8 cellular contexts compared by ENCODE assay signal in the genomic region with DNA sequence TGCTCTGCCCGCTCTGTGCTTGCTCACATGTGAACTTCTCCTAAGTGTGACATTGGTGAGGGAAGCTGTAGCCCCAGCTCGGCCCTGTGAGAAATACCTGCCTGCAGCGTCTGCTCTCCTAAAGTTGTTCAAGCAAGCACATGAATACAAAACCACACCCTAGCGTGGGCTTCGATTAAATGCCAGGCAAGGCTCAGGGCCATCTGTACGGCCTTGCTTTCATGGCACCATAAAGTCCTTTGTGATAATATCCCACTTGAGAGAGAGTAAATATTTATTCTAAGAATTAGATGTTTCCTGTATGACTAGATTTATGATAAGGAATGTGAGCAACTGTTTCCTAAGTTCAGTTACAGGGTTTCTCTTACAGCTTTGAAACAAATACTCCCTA.
DNase-seq lines count a peak whose midpoint lies in the region; ATAC-seq and TF ChIP-seq lines count a peak whose summit lies in the region.

No MANE protein-coding gene starts in this region.

- H3K27ac ChIP-seq in CD4-positive, alpha-beta T cell (ENCODE audit: low read depth, low read length) = no peak overlapping the region
- peak overlapping the region; percentile 85 to 91 (median 89) for H3K27ac ChIP-seq in stomach

- no peak for TF ChIP-seq CTCF in CD4-positive, alpha-beta T cell (IDR thresholded peaks at IDR 0.05)
- TF ChIP-seq CTCF in stomach (IDR thresholded peaks at IDR 0.05) = no peak
- no peak for TF ChIP-seq CTCF in CD14-positive monocyte (IDR thresholded peaks at IDR 0.05)

- peak; percentile 29 for ATAC-seq in CD4-positive, alpha-beta T cell (ENCODE audit: poor library complexity)
- no peak for ATAC-seq in HG03097 (IDR thresholded peaks at IDR 0.05; ENCODE audit: low FRiP score, unreplicated experiment)

- H3K9me3 Mint-ChIP-seq in CD4-positive, alpha-beta T cell = no peaks in the 10 kb centered on the region
- no peaks in the 10 kb centered on the region for H3K9me3 Mint-ChIP-seq in activated T-helper 2 cell treated with anti-CD3 and anti-CD28 coated beads, Interferon-gamma antibody, Interleukin-2, Interleukin-4, amounts not matched to agents 10 μg/mL and 5 μg/mL and 100 μg/mL, durations not matched to agents 14 hours and 24 hours and 36 hours
- no peaks in the 10 kb centered on the region for H3K9me3 Mint-ChIP-seq in CD14-positive monocyte

- H3K4me1 ChIP-seq in stomach = peaks cover 72 to 93% (median 84%) of the 10 kb centered on the region in 4 donors

- no peak for DNase-seq in CD4-positive, alpha-beta T cell
- peak; percentile 28 for DNase-seq in NCI-H1417 treated with DMSO at 0.1 percent for 48 hours (lab: John Stamatoyannopoulos, UW)
- no peak for DNase-seq in activated T-helper 2 cell treated with anti-CD3 and anti-CD28 coated beads, Interferon-gamma antibody, Interleukin-2, Interleukin-4, amounts not matched to agents 10 μg/mL and 5 μg/mL and 100 μg/mL, durations not matched to agents 14 hours and 24 hours and 36 hours (ENCODE audit: low spot score)
- peak; percentile 73 for DNase-seq in iris pigment epithelial cell (ENCODE audit: low read depth)
- peak; percentile 86 for DNase-seq in stomach
- no peak for DNase-seq in CD14-positive monocyte (ENCODE audit: low spot score)
- DNase-seq in AML-193 (lab: John Stamatoyannopoulos, UW) = no peak

- no peak for TF ChIP-seq POLR2A in stomach (IDR thresholded peaks at IDR 0.05)

- H3K4me3 ChIP-seq in stomach = peak overlapping the region in 1 of 4 donors; percentile 20

- H3K27me3 Mint-ChIP-seq in CD4-positive, alpha-beta T cell = no peaks in the 10 kb centered on the region
- H3K27me3 Mint-ChIP-seq in activated T-helper 2 cell treated with anti-CD3 and anti-CD28 coated beads, Interferon-gamma antibody, Interleukin-2, Interleukin-4, amounts not matched to agents 10 μg/mL and 5 μg/mL and 100 μg/mL, durations not matched to agents 14 hours and 24 hours and 36 hours (ENCODE audit: low read depth) = no peaks in the 10 kb centered on the region
- peaks cover 0 to 2% (median 0%) of the 10 kb centered on the region in 3 donors for H3K27me3 Mint-ChIP-seq in CD14-positive monocyte (ENCODE audit: low read depth in 3 of 3)

- H3K27ac Mint-ChIP-seq in CD4-positive, alpha-beta T cell = peak overlapping the region; percentile 85
- peak overlapping the region; percentile 90 for H3K27ac Mint-ChIP-seq in activated T-helper 2 cell treated with anti-CD3 and anti-CD28 coated beads, Interferon-gamma antibody, Interleukin-2, Interleukin-4, amounts not matched to agents 10 μg/mL and 5 μg/mL and 100 μg/mL, durations not matched to agents 14 hours and 24 hours and 36 hours
- no peak overlapping the region for H3K27ac Mint-ChIP-seq in CD14-positive monocyte

- peaks cover 74% of the 10 kb centered on the region for H3K36me3 Mint-ChIP-seq in CD4-positive, alpha-beta T cell (ENCODE audit: low read depth)
- peaks cover 32% of the 10 kb centered on the region for H3K36me3 Mint-ChIP-seq in activated T-helper 2 cell treated with anti-CD3 and anti-CD28 coated beads, Interferon-gamma antibody, Interleukin-2, Interleukin-4, amounts not matched to agents 10 μg/mL and 5 μg/mL and 100 μg/mL, durations not matched to agents 14 hours and 24 hours and 36 hours (ENCODE audit: low read depth)
- H3K36me3 Mint-ChIP-seq in CD14-positive monocyte = peaks cover 11 to 13% of the 10 kb centered on the region in 2 donors

- no peaks in the 10 kb centered on the region for H3K9me3 ChIP-seq in CD4-positive, alpha-beta T cell (ENCODE audit: control insufficient read depth, low read length)
- H3K9me3 ChIP-seq in stomach = no peaks in the 10 kb centered on the region

- H3K27me3 ChIP-seq in CD4-positive, alpha-beta T cell (ENCODE audit: control insufficient read depth, insufficient read depth, low read length) = no peaks in the 10 kb centered on the region
- no peaks in the 10 kb centered on the region for H3K27me3 ChIP-seq in stomach

- peaks cover 85% of the 10 kb centered on the region for H3K4me1 Mint-ChIP-seq in CD4-positive, alpha-beta T cell (ENCODE audit: low read depth)
- H3K4me1 Mint-ChIP-seq in activated T-helper 2 cell treated with anti-CD3 and anti-CD28 coated beads, Interferon-gamma antibody, Interleukin-2, Interleukin-4, amounts not matched to agents 10 μg/mL and 5 μg/mL and 100 μg/mL, durations not matched to agents 14 hours and 24 hours and 36 hours (ENCODE audit: low read depth) = peaks cover 66% of the 10 kb centered on the region
- H3K4me1 Mint-ChIP-seq in CD14-positive monocyte = peaks cover 9% of the 10 kb centered on the region

- TF ChIP-seq EP300 in stomach (IDR thresholded peaks at IDR 0.05) = no peak

- intact Hi-C loops in CD4-positive, alpha-beta T cell (cut with DNase I, micrococcal nuclease) = loop anchor here in 1 of 2 experiments (5.0 kb wide), 1 partner anchor 35 kb away; no protein-coding TSS in a partner anchor
- intact Hi-C loops in activated T-helper 2 cell treated with anti-CD3 and anti-CD28 coated beads, Interferon-gamma antibody, Interleukin-2, Interleukin-4, amounts not matched to agents 10 μg/mL and 5 μg/mL and 100 μg/mL, durations not matched to agents 14 hours and 24 hours and 36 hours (cut with micrococcal nuclease) = loop anchor here (1.0 kb wide), 5 partner anchors 12 to 84 kb away; no protein-coding TSS in a partner anchor
- intact Hi-C loops in stomach (cut with DNase I; ENCODE audit: low total_unique reads) = no loop called here
- intact Hi-C loops in CD14-positive monocyte (cut with micrococcal nuclease) = no loop called here

- 6 to 16% (median 11%) methylated on average over 6 of the region's 6 CpGs for WGBS in stomach, 5 donors

- H3K4me3 Mint-ChIP-seq in CD4-positive, alpha-beta T cell = peak overlapping the region; percentile 65
- H3K4me3 Mint-ChIP-seq in activated T-helper 2 cell treated with anti-CD3 and anti-CD28 coated beads, Interferon-gamma antibody, Interleukin-2, Interleukin-4, amounts not matched to agents 10 μg/mL and 5 μg/mL and 100 μg/mL, durations not matched to agents 14 hours and 24 hours and 36 hours (ENCODE audit: low read depth) = peak overlapping the region; percentile 66
- no peak overlapping the region for H3K4me3 Mint-ChIP-seq in CD14-positive monocyte

- CTCF ChIA-PET in CD4-positive, alpha-beta T cell (lab: Charles Lee) = interaction anchor here (1.2 to 2.2 kb wide), 2 partner anchors 15 to 44 kb away, joined by 3 to 6 read pairs; no protein-coding TSS in a partner anchor

- POLR2A ChIA-PET in CD4-positive, alpha-beta T cell (lab: Charles Lee) = interaction anchor here (1.0 to 1.4 kb wide), 4 partner anchors 9 to 83 kb away, joined by 3 read pairs; no protein-coding TSS in a partner anchor

- peaks cover 0 to 26% (median 8%) of the 10 kb centered on the region in 4 donors for H3K36me3 ChIP-seq in stomach

Comparison
In these comparisons a context has a peak if more than half of its experiments do, and no peak if none do; other contexts are left out.
1. DNase-seq: peak in NCI-H1417 treated with DMSO at 0.1 percent for 48 hours (single experiment), iris pigment epithelial cell (single experiment) and stomach (single experiment); none in CD4-positive, alpha-beta T cell (0 of 10), activated T-helper 2 cell treated with anti-CD3 and anti-CD28 coated beads, Interferon-gamma antibody, Interleukin-2, Interleukin-4, amounts not matched to agents 10 μg/mL and 5 μg/mL and 100 μg/mL, durations not matched to agents 14 hours and 24 hours and 36 hours (single experiment), CD14-positive monocyte (single experiment) and AML-193 (0 of 2).
2. H3K27ac Mint-ChIP-seq: peak in CD4-positive, alpha-beta T cell (single experiment) and activated T-helper 2 cell treated with anti-CD3 and anti-CD28 coated beads, Interferon-gamma antibody, Interleukin-2, Interleukin-4, amounts not matched to agents 10 μg/mL and 5 μg/mL and 100 μg/mL, durations not matched to agents 14 hours and 24 hours and 36 hours (single experiment); none in CD14-positive monocyte (0 of 7).
3. H3K4me3 Mint-ChIP-seq: peak in CD4-positive, alpha-beta T cell (single experiment) and activated T-helper 2 cell treated with anti-CD3 and anti-CD28 coated beads, Interferon-gamma antibody, Interleukin-2, Interleukin-4, amounts not matched to agents 10 μg/mL and 5 μg/mL and 100 μg/mL, durations not matched to agents 14 hours and 24 hours and 36 hours (single experiment); none in CD14-positive monocyte (0 of 2).